18 cellular contexts compared by ENCODE assay signal in the genomic region with DNA sequence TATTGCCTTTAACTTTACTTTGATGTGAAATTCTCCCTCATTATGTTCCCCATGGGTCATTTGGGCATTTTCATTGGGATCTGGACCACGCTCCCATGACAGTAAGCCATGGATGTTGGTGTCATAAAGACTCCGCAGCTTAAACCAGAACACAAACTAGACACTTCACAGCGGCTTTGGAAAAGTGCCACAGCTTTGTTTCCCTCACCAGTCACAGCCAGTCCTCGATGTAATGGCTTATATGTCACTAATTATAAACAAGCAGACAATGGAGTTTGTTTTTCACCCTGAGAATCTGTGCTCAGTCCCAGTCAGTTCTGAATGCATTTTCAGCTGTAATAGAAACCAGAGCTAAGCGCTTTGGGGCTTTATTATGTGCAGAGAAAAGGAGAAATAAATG. TPM values are rescaled to one million over a fixed set of nuclear protein-coding genes. Genes with fewer than 3 reads are reported as not detected.
DNase-seq lines count a peak whose midpoint lies in the region; ATAC-seq lines count a peak whose summit lies in the region.
"Had no signal": no experiment of that assay in that cellular context is flagged by ENCODE, and none has a peak within 500 bp of the region (broad histone marks: within the 10 kb centered on the region; RNA-seq: fewer than 3 reads in every experiment).

No MANE protein-coding gene starts in this region.

- in situ Hi-C loops in G401 (cut with HindIII; ENCODE audit: low sequenced_read_pairs): no loop called here

- ATAC-seq in HG02678 (IDR thresholded peaks at IDR 0.05; ENCODE audit: unreplicated experiment) (no peak), GM18870 (IDR thresholded peaks at IDR 0.05; ENCODE audit: unreplicated experiment) (no peak)
- ATAC-seq: A549, GM12878 had no signal

- intact Hi-C loops in head of caudate nucleus (cut with DNase I): no loop called here

- DNase-seq in C1 segment of cervical spinal cord (lab: John Stamatoyannopoulos, UW): peak in 8 of 14 donors; percentile 32 to 63 (median 48)
- DNase-seq in NCI-H748 (lab: John Stamatoyannopoulos, UW; ENCODE audit: unreplicated experiment): peak; percentile 60
- DNase-seq in head of caudate nucleus: peak in 37 of 42 donors; percentile 22 to 93 (median 69)
- peak; percentile 24 for DNase-seq in occipital lobe (lab: John Stamatoyannopoulos, UW)
- DNase-seq in G401 (ENCODE audit: low spot score): no peak
- DNase-seq in NCI-H2171 treated with DMSO at 0.1 percent for 48 hours (lab: John Stamatoyannopoulos, UW): no peak
- DNase-seq: Calu3; CD4-positive, CD25-positive, alpha-beta regulatory T cell; HCEC 1CT; IMR-90; NCI-H1436 treated with DMSO at 0.1 percent for 48 hours; NCI-H2171; NCI-H524 had no signal

RNA-seq across cellular contexts. Expression of a gene that starts 23.2 kb away (rescaled TPM):
- 14.0 TPM for total RNA-seq in occipital lobe
- total RNA-seq in G401 (2014; rRNA removed; shearing (Covaris generic)): under 0.01 and 1.1 TPM in 2 replicates
- total RNA-seq: Calu3; CD4-positive, CD25-positive, alpha-beta regulatory T cell had no signal

RNA-seq across cellular contexts. Expression of a gene that starts 43.8 kb away (rescaled TPM):
- 3.3 TPM for total RNA-seq in occipital lobe
- total RNA-seq in G401 (2014; rRNA removed; shearing (Covaris generic)): 0.20 and 0.62 TPM in 2 replicates
- total RNA-seq: CD4-positive, CD25-positive, alpha-beta regulatory T cell; LHCN-M2 had no signal

Comparison
In these comparisons a context has a peak if more than half of its experiments do, and no peak if none do; other contexts are left out.
1. DNase-seq: peak in C1 segment of cervical spinal cord (8 of 14), NCI-H748 (single experiment), head of caudate nucleus (37 of 42) and occipital lobe (single experiment); none in G401 (single experiment) and NCI-H2171 treated with DMSO at 0.1 percent for 48 hours (single experiment).